ENCODE assay signal across 10 cellular contexts in genomic region chr17:67520282-67520906, GRCh38.
A peak's percentile ranks its signal among the peaks of the same experiment; 100 is the strongest.
DNase-seq lines count a peak whose midpoint lies in the region; ATAC-seq, FAIRE-seq and TF ChIP-seq lines count a peak whose summit lies in the region.
"Had no signal": no experiment of that assay in that cellular context is flagged by ENCODE, and none has a peak within 500 bp of the region (broad histone marks: within the 10 kb centered on the region; RNA-seq: fewer than 3 reads in every experiment).

No MANE protein-coding gene starts in this region.

- H3K27ac ChIP-seq in transverse colon = peak overlapping the region; percentile 10 to 41 (median 32)

- H3K36me3 Mint-ChIP-seq in activated naive CD4-positive, alpha-beta T cell treated with anti-CD3 and anti-CD28 coated beads, Interleukin-2, amount 10 ng/mL, durations not matched to agents 7 days and 5 days = peaks cover 8% of the 10 kb centered on the region
- peaks cover 20% of the 10 kb centered on the region for H3K36me3 Mint-ChIP-seq in T-cell

- H3K27ac Mint-ChIP-seq in activated naive CD4-positive, alpha-beta T cell treated with anti-CD3 and anti-CD28 coated beads, Interleukin-2, amount 10 ng/mL, durations not matched to agents 7 days and 5 days = peak overlapping the region; percentile 17
- peak overlapping the region; percentile 76 to 89 for H3K27ac Mint-ChIP-seq in T-cell

- DNase-seq in activated naive CD4-positive, alpha-beta T cell treated with anti-CD3 and anti-CD28 coated beads, Interleukin-2, amount 10 ng/mL, durations not matched to agents 7 days and 5 days = no peak
- DNase-seq in activated naive CD4-positive, alpha-beta T cell treated with Interleukin-2 at 50 U/mL for 16 hours = no peak
- DNase-seq in T-cell (peak in 1 of 34 experiments; percentile 14), left kidney (ENCODE audit: low read depth, low spot score) (peak; percentile 93), transverse colon (peak; percentile 13), H54 (ENCODE audit: insufficient read length, low spot score) (no peak), NCI-H345 treated with DMSO at 0.1 percent for 48 hours (lab: John Stamatoyannopoulos, UW; ENCODE audit: unreplicated experiment) (no peak)
- DNase-seq: Calu3 had no signal

- no peaks in the 10 kb centered on the region for H3K9me3 Mint-ChIP-seq in activated naive CD4-positive, alpha-beta T cell treated with anti-CD3 and anti-CD28 coated beads, Interleukin-2, amount 10 ng/mL, durations not matched to agents 7 days and 5 days
- peaks cover 0 to 7% (median 4%) of the 10 kb centered on the region in 3 donors for H3K9me3 Mint-ChIP-seq in T-cell

- no peak for TF ChIP-seq CTCF in transverse colon (IDR thresholded peaks at IDR 0.05)

- H3K9me3 ChIP-seq in transverse colon = no peaks in the 10 kb centered on the region

- intact Hi-C loops in transverse colon (cut with DNase I; ENCODE audit: low total_unique reads) = no loop called here

- in situ Hi-C loops in transverse colon (cut with MboI; ENCODE audit: low pct_ligation_motif_present in 1 of 4, low pct_unique_long_range_greater_than_20kb in 1 of 4, low sequenced_read_pairs in 3 of 4) = no loop called here

- H3K4me1 Mint-ChIP-seq in activated naive CD4-positive, alpha-beta T cell treated with anti-CD3 and anti-CD28 coated beads, Interleukin-2, amount 10 ng/mL, durations not matched to agents 7 days and 5 days = peaks cover 25% of the 10 kb centered on the region
- H3K4me1 Mint-ChIP-seq in T-cell = peaks cover 63 to 73% (median 72%) of the 10 kb centered on the region in 3 donors

- CTCF ChIA-PET in activated naive CD4-positive, alpha-beta T cell treated with anti-CD3 and anti-CD28 coated beads, Interleukin-2, amount 10 ng/mL, durations not matched to agents 7 days and 5 days (lab: Charles Lee) = no interaction called here
- CTCF ChIA-PET in T-cell (lab: Charles Lee) = interaction anchor here in 1 of 2 donors (1.0 to 1.1 kb wide), 2 partner anchors 110 to 146 kb away, joined by 3 read pairs; no protein-coding TSS in a partner anchor

- peaks cover 0 to 9% (median 2%) of the 10 kb centered on the region in 4 donors for H3K4me1 ChIP-seq in transverse colon

- H3K27me3 Mint-ChIP-seq in activated naive CD4-positive, alpha-beta T cell treated with anti-CD3 and anti-CD28 coated beads, Interleukin-2, amount 10 ng/mL, durations not matched to agents 7 days and 5 days = no peaks in the 10 kb centered on the region
- H3K27me3 Mint-ChIP-seq in T-cell = no peaks in the 10 kb centered on the region

- H3K36me3 ChIP-seq in transverse colon = no peaks in the 10 kb centered on the region

- WGBS in transverse colon (ENCODE audit: low coverage in 1 of 2), 2 donors = 50 to 66% methylated on average over 12 to 13 of the region's 13 CpGs

- H3K4me3 Mint-ChIP-seq in activated naive CD4-positive, alpha-beta T cell treated with anti-CD3 and anti-CD28 coated beads, Interleukin-2, amount 10 ng/mL, durations not matched to agents 7 days and 5 days = no peak overlapping the region
- peak overlapping the region in 2 of 3 donors; percentile 4 to 56 for H3K4me3 Mint-ChIP-seq in T-cell

- H3K27me3 ChIP-seq in transverse colon = no peaks in the 10 kb centered on the region

- POLR2A ChIA-PET in T-cell (lab: Charles Lee) = interaction anchor here (0.6 kb wide), 2 partner anchors 43 to 61 kb away, joined by 3 to 10 read pairs; no protein-coding TSS in a partner anchor

- H3K4me3 ChIP-seq in transverse colon = no peak overlapping the region
- H3K4me3 ChIP-seq: K562 had no signal

- no peak for FAIRE-seq in H54 (lab: Jason Lieb, UNC)
- FAIRE-seq: K562 had no signal

- no peak for TF ChIP-seq EP300 in transverse colon (IDR thresholded peaks at IDR 0.05; ENCODE audit: low read depth)

- ATAC-seq in T-cell (replicated peaks in 1 of 4) = peak in 2 of 4 experiments; percentile 23 to 46
- no peak for ATAC-seq in HG03139 (IDR thresholded peaks at IDR 0.05; ENCODE audit: unreplicated experiment)
- ATAC-seq: K562 had no signal

- TF ChIP-seq POLR2A in transverse colon (IDR thresholded peaks at IDR 0.05) (no peak), H54 (IDR thresholded peaks at IDR 0.05; ENCODE audit: low read depth, low read length) (no peak)

Comparison
In these comparisons a context has a peak if more than half of its experiments do, and no peak if none do; other contexts are left out.
1. DNase-seq: peak in left kidney (single experiment) and transverse colon (single experiment); none in activated naive CD4-positive, alpha-beta T cell treated with anti-CD3 and anti-CD28 coated beads, Interleukin-2, amount 10 ng/mL, durations not matched to agents 7 days and 5 days (single experiment), activated naive CD4-positive, alpha-beta T cell treated with Interleukin-2 at 50 U/mL for 16 hours (single experiment), H54 (single experiment) and NCI-H345 treated with DMSO at 0.1 percent for 48 hours (single experiment).